In the genomic region with DNA sequence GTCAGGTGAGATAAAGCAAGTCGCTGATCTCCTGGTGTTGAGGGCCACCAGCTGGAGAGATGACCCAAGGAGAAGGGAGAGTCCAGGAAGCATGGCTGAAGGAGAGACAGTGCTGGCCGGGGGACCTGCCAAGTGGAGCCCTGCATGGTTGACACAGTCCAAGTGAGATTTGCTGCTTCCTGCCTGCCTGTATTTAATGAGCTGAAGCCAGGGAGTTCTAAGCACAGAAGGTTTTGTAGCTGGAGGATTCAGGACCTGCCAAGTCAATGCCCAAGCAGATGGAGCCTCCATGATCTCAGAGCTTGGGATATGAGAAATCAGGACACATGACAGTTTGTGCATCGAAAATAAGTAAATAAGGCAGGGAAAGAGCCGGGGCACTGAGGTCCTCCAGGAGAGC, we compare ENCODE assay signal across 20 cellular contexts.
DNase-seq lines count a peak whose midpoint lies in the region; ATAC-seq and TF ChIP-seq lines count a peak whose summit lies in the region.
"Had no signal": no experiment of that assay in that cellular context is flagged by ENCODE, and none has a peak within 500 bp of the region (broad histone marks: within the 10 kb centered on the region; RNA-seq: fewer than 3 reads in every experiment).

No MANE protein-coding gene starts in this region.

- H3K27ac ChIP-seq in VCaP = peak overlapping the region; percentile 16; the same call in 1 of the 2 replicates
- no peak overlapping the region for H3K27ac ChIP-seq in aorta (ENCODE audit: low read depth in 1 of 2, low read length in 2 of 2)
- no peak overlapping the region for H3K27ac ChIP-seq in heart left ventricle
- H3K27ac ChIP-seq: BLaER1 treated with 17β-estradiol and CSF1 and Interleukin-3, amounts not matched to agents 10 nM and 100 nM; GM23248; KMS-11; SJSA1 had no signal

- H3K27me3 ChIP-seq in aorta (ENCODE audit: control insufficient read depth in 1 of 2, insufficient read depth in 2 of 2, low read length in 1 of 2) (no peaks in the 10 kb centered on the region), heart left ventricle (no peaks in the 10 kb centered on the region)
- H3K27me3 ChIP-seq: BLaER1 treated with 17β-estradiol and CSF1 and Interleukin-3, amounts not matched to agents 10 nM and 100 nM; SJSA1 had no signal

- H3K36me3 ChIP-seq in aorta (ENCODE audit: control insufficient read depth in 1 of 2, insufficient read depth in 2 of 2, low read length in 1 of 2) = no peaks in the 10 kb centered on the region
- peaks cover 0 to 5% (median 0%) of the 10 kb centered on the region in 9 donors for H3K36me3 ChIP-seq in heart left ventricle
- H3K36me3 ChIP-seq: SJSA1 had no signal

- H3K36me3 Mint-ChIP-seq in glutamatergic neuron (ENCODE audit: unreplicated experiment) = peaks cover 21% of the 10 kb centered on the region
- H3K36me3 Mint-ChIP-seq: CD4-positive, alpha-beta memory T cell had no signal

- no peak overlapping the region for H3K4me3 ChIP-seq in aorta (ENCODE audit: low read length in 2 of 2)
- H3K4me3 ChIP-seq in heart left ventricle = no peak overlapping the region
- H3K4me3 ChIP-seq: BLaER1 treated with 17β-estradiol and CSF1 and Interleukin-3, amounts not matched to agents 10 nM and 100 nM; GM23248; SJSA1 had no signal

- peaks cover 46% of the 10 kb centered on the region for H3K4me1 Mint-ChIP-seq in glutamatergic neuron (ENCODE audit: low read depth, unreplicated experiment)

- H3K4me1 ChIP-seq in aorta (ENCODE audit: control insufficient read depth in 1 of 2, insufficient read depth in 2 of 2, low read length in 2 of 2) = no peaks in the 10 kb centered on the region
- H3K4me1 ChIP-seq in heart left ventricle = peaks cover 0 to 4% (median 0%) of the 10 kb centered on the region in 12 donors
- H3K4me1 ChIP-seq: Caco-2, SJSA1 had no signal

- intact Hi-C loops in Right ventricle myocardium inferior (cut with DNase I) (no loop called here), aorta (cut with DNase I) (no loop called here), heart left ventricle (cut with DNase I) (no loop called here)

- H3K9me3 ChIP-seq in aorta (ENCODE audit: control insufficient read depth, low read length) (no peaks in the 10 kb centered on the region), heart left ventricle (no peaks in the 10 kb centered on the region)
- H3K9me3 ChIP-seq: Caco-2, SJSA1 had no signal

- no peak overlapping the region for H3K4me3 Mint-ChIP-seq in glutamatergic neuron (ENCODE audit: unreplicated experiment)
- H3K4me3 Mint-ChIP-seq: CD4-positive, alpha-beta memory T cell; H9 had no signal

- no peak for TF ChIP-seq POLR2A in heart left ventricle (IDR thresholded peaks at IDR 0.05)

- ATAC-seq in Right ventricle myocardium inferior (no peak), aorta (ENCODE audit: low FRiP score) (no peak), heart left ventricle (no peak)

- H3K27me3 Mint-ChIP-seq in glutamatergic neuron (ENCODE audit: unreplicated experiment) = peaks cover 3% of the 10 kb centered on the region

- peaks cover 4% of the 10 kb centered on the region for H3K9me3 Mint-ChIP-seq in glutamatergic neuron (ENCODE audit: unreplicated experiment)
- H3K9me3 Mint-ChIP-seq: H9 had no signal

- TF ChIP-seq CTCF in VCaP (conservative IDR thresholded peaks at IDR 0.05) (no peak), glutamatergic neuron (IDR thresholded peaks at IDR 0.05; ENCODE audit: partially characterized antibody, unreplicated experiment) (no peak), heart left ventricle (IDR thresholded peaks at IDR 0.05) (no peak)

- H3K27ac Mint-ChIP-seq in glutamatergic neuron (ENCODE audit: unreplicated experiment) = peak overlapping the region; percentile 79
- H3K27ac Mint-ChIP-seq: CD4-positive, alpha-beta memory T cell had no signal

- DNase-seq in NCI-H1694 (lab: John Stamatoyannopoulos, UW) (peak; percentile 32), glutamatergic neuron (no peak), pons (ENCODE audit: low spot score) (peak; percentile 34), Right ventricle myocardium inferior (ENCODE audit: missing footprints) (no peak), aorta (no peak), heart left ventricle (no peak)
- DNase-seq: Caco-2; CD4-positive, alpha-beta memory T cell; DMS153; GM23248; H9; NCI-H2029 treated with DMSO at 0.1 percent for 48 hours; NCI-H226; NCI-H524 treated with DMSO at 0.1 percent for 48 hours; NCI-H82; OCI-M1 had no signal

- 84 to 89% methylated on average over 4 of the region's 4 CpGs for WGBS in aorta, 2 donors
- 64 to 73% (median 72%) methylated on average over 4 of the region's 4 CpGs for WGBS in heart left ventricle, 4 donors

Comparison
In these comparisons a context has a peak if more than half of its experiments do, and no peak if none do; other contexts are left out.
1. DNase-seq: peak in NCI-H1694 (single experiment) and pons (single experiment); none in glutamatergic neuron (single experiment), Right ventricle myocardium inferior (single experiment), aorta (0 of 2) and heart left ventricle (0 of 5).